ENCODE assay signal across 8 cellular contexts in the genomic region with DNA sequence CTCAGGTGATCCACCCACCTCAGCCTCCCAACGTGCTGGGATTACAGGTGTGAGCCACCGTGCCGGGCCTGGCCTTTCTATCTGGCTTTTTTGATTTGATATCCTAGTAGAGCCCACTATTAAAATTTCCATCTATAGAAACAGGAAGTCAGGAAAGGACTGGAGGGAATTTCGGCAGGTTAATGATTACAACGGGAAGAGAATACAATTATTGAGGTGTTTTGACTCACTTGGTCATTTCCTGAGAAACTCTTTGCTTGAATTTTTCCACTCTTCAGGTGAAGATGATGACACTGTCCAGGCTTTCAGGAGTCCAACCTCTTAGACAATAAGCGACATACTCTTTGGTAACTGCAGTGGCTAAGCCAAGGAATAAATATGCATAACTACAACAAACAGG. TPM values are rescaled to one million over a fixed set of nuclear protein-coding genes. Genes with fewer than 3 reads are reported as not detected.
DNase-seq lines count a peak whose midpoint lies in the region; ATAC-seq, FAIRE-seq and TF ChIP-seq lines count a peak whose summit lies in the region.

No MANE protein-coding gene starts in this region.

- no peak overlapping the region for H3K27ac ChIP-seq in RWPE1

- peaks cover 25% of the 10 kb centered on the region for H3K4me1 Mint-ChIP-seq in nephron

- H3K4me3 Mint-ChIP-seq in nephron: peak overlapping the region; percentile 89 to 96 (median 95)

- no peaks in the 10 kb centered on the region for H3K9me3 Mint-ChIP-seq in nephron

- no peaks in the 10 kb centered on the region for H3K9me3 ChIP-seq in MG63

- H3K27ac Mint-ChIP-seq in nephron: peak overlapping the region; percentile 98 to 99 (median 98)

- H3K36me3 ChIP-seq in MG63: no peaks in the 10 kb centered on the region

- ATAC-seq in GM18868 (IDR thresholded peaks at IDR 0.05; ENCODE audit: unreplicated experiment): no peak

- no peak for FAIRE-seq in HTR-8/SVneo (lab: Jason Lieb, UNC)

- TF ChIP-seq CTCF in AG10803 (conservative IDR thresholded peaks at IDR 0.05; ENCODE audit: low read length) (no peak), nephron (IDR thresholded peaks at IDR 0.05; ENCODE audit: unreplicated experiment in 3 of 3) (no peak), RWPE1 (conservative IDR thresholded peaks at IDR 0.05; ENCODE audit: low read depth) (no peak)

- peaks cover 4% of the 10 kb centered on the region for H3K36me3 Mint-ChIP-seq in nephron (ENCODE audit: low read depth)

- H3K27me3 ChIP-seq in MG63: no peaks in the 10 kb centered on the region

- H3K27me3 Mint-ChIP-seq in nephron (ENCODE audit: low read depth): no peaks in the 10 kb centered on the region

- CTCF ChIA-PET in RWPE1 (lab: Yijun Ruan, JAX): interaction anchor here (1.1 kb wide), 1 partner anchor 24 kb away, joined by 3 read pairs; no protein-coding TSS in a partner anchor

- DNase-seq in AG10803 (ENCODE audit: low read depth): no peak
- no peak for DNase-seq in MG63
- DNase-seq in dermis blood vessel endothelial cell: peak; percentile 23
- no peak for DNase-seq in HTR-8/SVneo (ENCODE audit: insufficient read length, low spot score)
- no peak for DNase-seq in head of caudate nucleus
- no peak for DNase-seq in RWPE1 (ENCODE audit: low spot score)

- H3K4me3 ChIP-seq in AG10803 (ENCODE audit: low read length) (peak overlapping the region; percentile 91), MG63 (peak overlapping the region; percentile 84)

- intact Hi-C loops in head of caudate nucleus (cut with DNase I): loop anchor here (5.0 to 10.0 kb wide), 2 partner anchors 98 to 219 kb away; no protein-coding TSS in a partner anchor

- POLR2A ChIA-PET in RWPE1 (lab: Yijun Ruan, JAX; ENCODE audit: low non-redundant PET): no interaction called here

RNA-seq across cellular contexts. Expression of a gene that starts 1.1 kb away (rescaled TPM):
- total RNA-seq in MG63 (2014; rRNA removed; shearing (Covaris generic); ENCODE audit: low replicate concordance): 14.9 and 15.1 TPM in 2 replicates
- 34.5 and 43.9 TPM in 2 replicates for total RNA-seq in dermis blood vessel endothelial cell
